ENCODE assay signal across 8 cellular contexts in the genomic region with DNA sequence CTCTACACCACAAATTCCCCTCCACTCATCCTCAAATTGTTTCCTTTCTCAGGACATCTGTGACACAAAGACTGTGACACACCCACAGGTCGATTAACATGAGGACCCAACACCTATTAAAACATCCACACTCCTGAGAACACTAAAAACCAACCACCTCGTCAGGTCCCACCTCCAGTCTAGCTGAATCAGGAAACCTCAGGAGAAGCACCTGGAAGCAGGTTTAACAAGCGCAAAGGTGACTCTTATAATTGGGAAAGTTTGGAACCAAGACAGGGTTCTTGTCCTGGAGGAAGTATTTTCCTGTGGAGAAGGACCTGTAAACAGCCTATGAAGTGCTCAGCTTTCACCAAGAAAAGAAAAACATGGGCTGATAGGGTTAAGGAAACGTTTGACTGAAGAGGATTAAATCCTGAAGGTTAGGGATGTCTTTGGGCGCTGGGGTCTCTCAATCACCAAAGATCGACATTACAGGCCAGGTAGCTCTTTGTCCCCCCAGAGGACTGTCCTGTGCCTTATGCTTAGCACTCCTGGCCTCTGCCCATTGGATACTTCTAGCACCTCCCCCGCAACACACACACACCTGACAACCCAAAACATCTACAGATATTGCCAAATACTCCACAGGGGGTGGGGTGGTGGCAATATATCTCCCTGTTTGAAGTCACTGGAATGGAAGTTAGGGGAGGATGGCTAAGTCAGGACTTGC. TPM values are rescaled to one million over a fixed set of nuclear protein-coding genes. Genes with fewer than 3 reads are reported as not detected.
DNase-seq lines count a peak whose midpoint lies in the region; ATAC-seq and TF ChIP-seq lines count a peak whose summit lies in the region.
"Not testable (repeated sequence)": the region's sequence is repeated elsewhere in the genome, so short reads cannot be mapped to it uniquely, and the experiment has no call there.

No MANE protein-coding gene starts in this region.

- 62 to 72% (median 70%) methylated on average over 7 of the region's 7 CpGs for WGBS in psoas muscle, 3 donors

- DNase-seq in G401 (ENCODE audit: low spot score), result peak; percentile 30
- DNase-seq in NB4 (ENCODE audit: low read depth), result peak; percentile 44
- peak; percentile 36 for DNase-seq in RPMI8226
- peak; percentile 55 for DNase-seq in activated CD8-positive, alpha-beta memory T cell treated with anti-CD3 and anti-CD28 coated beads, Interleukin-2, amount 50 U/mL, for 48 hours
- DNase-seq in cerebellar cortex (ENCODE audit: low spot score), result peak; percentile 22
- DNase-seq in left lobe of liver (ENCODE audit: low spot score); psoas muscle: not testable (repeated sequence)

- ATAC-seq in left lobe of liver (peak; percentile 6), psoas muscle (peak in 1 of 4 donors; percentile 6)

- intact Hi-C loops in psoas muscle (cut with DNase I), result not testable (repeated sequence)

- H3K36me3 ChIP-seq in psoas muscle (ENCODE audit: insufficient read depth in 1 of 2, low read depth in 1 of 2), result not testable (repeated sequence)

- in situ Hi-C loops in G401 (cut with HindIII; ENCODE audit: low sequenced_read_pairs), result not testable (repeated sequence)

- TF ChIP-seq CTCF in 22Rv1 (IDR thresholded peaks at IDR 0.05); NB4 (IDR thresholded peaks at IDR 0.05; ENCODE audit: low read depth, low read length); psoas muscle (IDR thresholded peaks at IDR 0.05): not testable (repeated sequence)

- not testable (repeated sequence) for H3K27me3 ChIP-seq in psoas muscle (ENCODE audit: insufficient read depth in 3 of 3, low read length in 2 of 3)

- H3K27ac ChIP-seq in 22Rv1, result peak overlapping the region; percentile 97
- not testable (repeated sequence) for H3K27ac ChIP-seq in psoas muscle

- not testable (repeated sequence) for H3K4me1 ChIP-seq in psoas muscle

- H3K4me3 ChIP-seq in NB4 (ENCODE audit: low read depth, low read length) (peak overlapping the region; percentile 62), psoas muscle (peak overlapping the region; percentile 35)

- not testable (repeated sequence) for TF ChIP-seq POLR2A in NB4 (IDR thresholded peaks at IDR 0.05; ENCODE audit: extremely low read depth, insufficient read length)

- H3K9me3 ChIP-seq in psoas muscle, result not testable (repeated sequence)

RNA-seq across cellular contexts. Expression of a gene that starts 28.4 kb away (rescaled TPM):
- not detected in 2 replicates for total RNA-seq in G401 (2014; rRNA removed; shearing (Covaris generic))
- total RNA-seq in left lobe of liver, result 1.1 TPM
- total RNA-seq in psoas muscle, result 1 to 10 TPM in 3 of 4 donors, under 1 TPM in 1; 0.75 to 7.4 (median 1.3) TPM
- 1 to 10 TPM in 2 of 3 donors, under 1 TPM in 1; 0.25 to 1.6 (median 1.3) TPM for polyA plus RNA-seq in psoas muscle
